13 cellular contexts compared by ENCODE assay signal in genomic region chr2:96529376-96530143, GRCh38. TPM values are rescaled to one million over a fixed set of nuclear protein-coding genes. Genes with fewer than 3 reads are reported as not detected.
DNase-seq lines count a peak whose midpoint lies in the region; ATAC-seq and TF ChIP-seq lines count a peak whose summit lies in the region.
"Had no signal": no experiment of that assay in that cellular context is flagged by ENCODE, and none has a peak within 500 bp of the region (broad histone marks: within the 10 kb centered on the region; RNA-seq: fewer than 3 reads in every experiment).

No MANE protein-coding gene starts in this region.

- peaks cover 23 to 31% of the 10 kb centered on the region in 2 donors for H3K4me1 ChIP-seq in lung (ENCODE audit: control insufficient read depth in 2 of 2, insufficient read depth in 2 of 2, low read length in 2 of 2)

- ATAC-seq in lung (ENCODE audit: insufficient read depth, low FRiP score) = no peak
- no peak for ATAC-seq in HG03196 (IDR thresholded peaks at IDR 0.05; ENCODE audit: unreplicated experiment)

- no peak overlapping the region for H3K4me3 ChIP-seq in lung

- no peaks in the 10 kb centered on the region for H3K36me3 Mint-ChIP-seq in activated T-cell treated with anti-CD3 and anti-CD28 coated beads, Interleukin-2, amount 50 U/mL, for 24 hours (ENCODE audit: low read depth)
- H3K36me3 Mint-ChIP-seq in activated T-helper 1 cell treated with anti-CD3 and anti-CD28 coated beads, Interleukin-12 subunit alpha, Interleukin-12 subunit beta, Interleukin-2, Interleukin-4 antibody, amounts not matched to agents 30 ng/mL and 10 ng/mL and 1 ng/mL, durations not matched to agents 14 hours and 24 hours and 36 hours (ENCODE audit: low read depth) = peaks cover 1% of the 10 kb centered on the region
- H3K36me3 Mint-ChIP-seq: immature natural killer cell had no signal

- H3K27ac ChIP-seq in lung (ENCODE audit: low read depth in 1 of 2, low read length in 1 of 2) (peak overlapping the region; percentile 57 to 84), temporal lobe (ENCODE audit: low read depth, low read length) (peak overlapping the region; percentile 2)

- no peaks in the 10 kb centered on the region for H3K27me3 ChIP-seq in lung (ENCODE audit: control insufficient read depth, insufficient read depth)

- no peak for TF ChIP-seq CTCF in lung (IDR thresholded peaks at IDR 0.05; ENCODE audit: control extremely low read depth, extremely low read depth)

- DNase-seq in activated T-cell treated with anti-CD3 and anti-CD28 coated beads, Interleukin-2, amount 50 U/mL, for 24 hours = no peak
- DNase-seq in activated T-cell treated with anti-CD3 and anti-CD28 coated beads for 4 hours (no peak), lung (ENCODE audit: low spot score) (no peak), NCI-H2171 (lab: John Stamatoyannopoulos, UW) (no peak), SHP77 (lab: John Stamatoyannopoulos, UW) (no peak)
- no peak for DNase-seq in activated T-helper 1 cell treated with anti-CD3 and anti-CD28 coated beads, Interleukin-12 subunit alpha, Interleukin-12 subunit beta, Interleukin-2, Interleukin-4 antibody, amounts not matched to agents 30 ng/mL and 10 ng/mL and 1 ng/mL, durations not matched to agents 14 hours and 24 hours and 36 hours (ENCODE audit: low spot score)
- DNase-seq: activated CD4-positive, CD25-positive, alpha-beta regulatory T cell; dermis blood vessel endothelial cell; immature natural killer cell; NCI-H2081 treated with DMSO at 0.1 percent for 48 hours; SK-N-SH had no signal

- H3K36me3 ChIP-seq in lung (ENCODE audit: control insufficient read depth in 2 of 2, insufficient read depth in 2 of 2, low read length in 2 of 2) = no peaks in the 10 kb centered on the region

- peak overlapping the region; percentile 97 for H3K27ac Mint-ChIP-seq in activated T-cell treated with anti-CD3 and anti-CD28 coated beads, Interleukin-2, amount 50 U/mL, for 24 hours
- peak overlapping the region; percentile 97 for H3K27ac Mint-ChIP-seq in activated T-helper 1 cell treated with anti-CD3 and anti-CD28 coated beads, Interleukin-12 subunit alpha, Interleukin-12 subunit beta, Interleukin-2, Interleukin-4 antibody, amounts not matched to agents 30 ng/mL and 10 ng/mL and 1 ng/mL, durations not matched to agents 14 hours and 24 hours and 36 hours

- H3K4me3 Mint-ChIP-seq in activated T-cell treated with anti-CD3 and anti-CD28 coated beads, Interleukin-2, amount 50 U/mL, for 24 hours = peak overlapping the region; percentile 78
- H3K4me3 Mint-ChIP-seq in activated T-helper 1 cell treated with anti-CD3 and anti-CD28 coated beads, Interleukin-12 subunit alpha, Interleukin-12 subunit beta, Interleukin-2, Interleukin-4 antibody, amounts not matched to agents 30 ng/mL and 10 ng/mL and 1 ng/mL, durations not matched to agents 14 hours and 24 hours and 36 hours = peak overlapping the region; percentile 76

- peaks cover 96% of the 10 kb centered on the region for H3K4me1 Mint-ChIP-seq in activated T-cell treated with anti-CD3 and anti-CD28 coated beads, Interleukin-2, amount 50 U/mL, for 24 hours (ENCODE audit: low read depth)
- peaks cover 93% of the 10 kb centered on the region for H3K4me1 Mint-ChIP-seq in activated T-helper 1 cell treated with anti-CD3 and anti-CD28 coated beads, Interleukin-12 subunit alpha, Interleukin-12 subunit beta, Interleukin-2, Interleukin-4 antibody, amounts not matched to agents 30 ng/mL and 10 ng/mL and 1 ng/mL, durations not matched to agents 14 hours and 24 hours and 36 hours (ENCODE audit: low read depth)

- H3K9me3 Mint-ChIP-seq in activated T-cell treated with anti-CD3 and anti-CD28 coated beads, Interleukin-2, amount 50 U/mL, for 24 hours = no peaks in the 10 kb centered on the region
- no peaks in the 10 kb centered on the region for H3K9me3 Mint-ChIP-seq in activated T-helper 1 cell treated with anti-CD3 and anti-CD28 coated beads, Interleukin-12 subunit alpha, Interleukin-12 subunit beta, Interleukin-2, Interleukin-4 antibody, amounts not matched to agents 30 ng/mL and 10 ng/mL and 1 ng/mL, durations not matched to agents 14 hours and 24 hours and 36 hours
- H3K9me3 Mint-ChIP-seq: immature natural killer cell had no signal

- no peaks in the 10 kb centered on the region for H3K27me3 Mint-ChIP-seq in activated T-cell treated with anti-CD3 and anti-CD28 coated beads, Interleukin-2, amount 50 U/mL, for 24 hours
- H3K27me3 Mint-ChIP-seq in activated T-helper 1 cell treated with anti-CD3 and anti-CD28 coated beads, Interleukin-12 subunit alpha, Interleukin-12 subunit beta, Interleukin-2, Interleukin-4 antibody, amounts not matched to agents 30 ng/mL and 10 ng/mL and 1 ng/mL, durations not matched to agents 14 hours and 24 hours and 36 hours (ENCODE audit: insufficient read depth) = peaks cover 1% of the 10 kb centered on the region

- no peaks in the 10 kb centered on the region for H3K9me3 ChIP-seq in lung (ENCODE audit: control insufficient read depth in 2 of 2, insufficient read depth in 1 of 2, low read length in 1 of 2)
- H3K9me3 ChIP-seq: SK-N-SH had no signal

- intact Hi-C loops in activated T-helper 1 cell treated with anti-CD3 and anti-CD28 coated beads, Interleukin-12 subunit alpha, Interleukin-12 subunit beta, Interleukin-2, Interleukin-4 antibody, amounts not matched to agents 30 ng/mL and 10 ng/mL and 1 ng/mL, durations not matched to agents 14 hours and 24 hours and 36 hours (cut with micrococcal nuclease) = no loop called here

- WGBS in lung, 2 donors = 92 to 93% methylated on average over 9 of the region's 9 CpGs

RNA-seq across cellular contexts. Expression of gene ARID5A, which starts 7.0 kb away (rescaled TPM):
- 233 and 240 TPM in 2 replicates for total RNA-seq in activated T-helper 1 cell treated with anti-CD3 and anti-CD28 coated beads, Interleukin-12 subunit alpha, Interleukin-12 subunit beta, Interleukin-2, Interleukin-4 antibody, amounts not matched to agents 30 ng/mL and 10 ng/mL and 1 ng/mL, durations not matched to agents 14 hours and 24 hours and 36 hours
- total RNA-seq in lung = 10 to 100 TPM; 12.5 to 33.5 TPM
- polyA plus RNA-seq in lung = 10 to 100 TPM; 23.2 to 61.9 TPM
- 2.2 TPM for total RNA-seq in temporal lobe

RNA-seq across cellular contexts. Expression of gene NEURL3, which starts 24.4 kb away (rescaled TPM):
- total RNA-seq in activated T-helper 1 cell treated with anti-CD3 and anti-CD28 coated beads, Interleukin-12 subunit alpha, Interleukin-12 subunit beta, Interleukin-2, Interleukin-4 antibody, amounts not matched to agents 30 ng/mL and 10 ng/mL and 1 ng/mL, durations not matched to agents 14 hours and 24 hours and 36 hours = 0.54 and 0.75 TPM in 2 replicates
- 1 to 10 TPM in 1 of 2 donors, under 1 TPM in 1; 0.31 to 1.1 TPM for total RNA-seq in lung
- 1 to 10 TPM in 1 of 2 donors, under 1 TPM in 1; 0.24 to 2.1 TPM for polyA plus RNA-seq in lung
- not detected for total RNA-seq in temporal lobe
- polyA plus RNA-seq: immature natural killer cell had no signal
